Comparison of ENCODE assay signal across 2 cellular contexts in the genomic region with DNA sequence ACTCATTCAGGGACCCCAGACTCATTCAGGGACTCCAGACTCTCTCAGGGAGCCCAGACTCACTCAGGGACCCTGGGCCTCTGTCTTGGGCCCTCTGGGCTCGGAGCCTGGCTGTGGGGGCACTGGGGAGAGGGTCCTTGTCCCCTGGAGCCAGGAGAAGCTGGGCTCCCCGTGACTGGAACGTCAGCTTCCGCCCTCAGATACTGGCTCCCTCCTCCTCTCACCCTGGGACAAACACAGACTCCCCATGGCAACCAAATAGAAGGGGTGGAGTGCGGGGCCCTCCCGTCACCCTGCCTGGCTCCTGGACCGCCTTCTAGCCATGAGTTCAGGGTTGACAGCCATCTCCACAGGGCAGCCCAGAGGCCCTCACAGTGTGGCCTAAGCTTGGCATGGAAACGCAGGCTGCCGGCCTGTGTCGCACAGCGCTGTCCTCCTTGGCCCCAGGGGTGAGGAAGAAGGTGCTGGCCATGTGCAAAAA.
TF ChIP-seq lines count a peak whose summit lies in the region.

No MANE protein-coding gene starts in this region.

TF ChIP-seq in WTC11, 78 proteins besides CTCF, POLR2A, EP300 and RAD21 (continued from another document):
- TF ChIP-seq SMAD3 (CRISPR knock-in tag; IDR thresholded peaks at IDR 0.05; ENCODE audit: borderline replicate concordance): no peak
- TF ChIP-seq ATF6 (CRISPR knock-in tag; IDR thresholded peaks at IDR 0.05): no peak
- TF ChIP-seq ZNF416 (CRISPR knock-in tag; IDR thresholded peaks at IDR 0.05): no peak
- TF ChIP-seq, protein P1, sequence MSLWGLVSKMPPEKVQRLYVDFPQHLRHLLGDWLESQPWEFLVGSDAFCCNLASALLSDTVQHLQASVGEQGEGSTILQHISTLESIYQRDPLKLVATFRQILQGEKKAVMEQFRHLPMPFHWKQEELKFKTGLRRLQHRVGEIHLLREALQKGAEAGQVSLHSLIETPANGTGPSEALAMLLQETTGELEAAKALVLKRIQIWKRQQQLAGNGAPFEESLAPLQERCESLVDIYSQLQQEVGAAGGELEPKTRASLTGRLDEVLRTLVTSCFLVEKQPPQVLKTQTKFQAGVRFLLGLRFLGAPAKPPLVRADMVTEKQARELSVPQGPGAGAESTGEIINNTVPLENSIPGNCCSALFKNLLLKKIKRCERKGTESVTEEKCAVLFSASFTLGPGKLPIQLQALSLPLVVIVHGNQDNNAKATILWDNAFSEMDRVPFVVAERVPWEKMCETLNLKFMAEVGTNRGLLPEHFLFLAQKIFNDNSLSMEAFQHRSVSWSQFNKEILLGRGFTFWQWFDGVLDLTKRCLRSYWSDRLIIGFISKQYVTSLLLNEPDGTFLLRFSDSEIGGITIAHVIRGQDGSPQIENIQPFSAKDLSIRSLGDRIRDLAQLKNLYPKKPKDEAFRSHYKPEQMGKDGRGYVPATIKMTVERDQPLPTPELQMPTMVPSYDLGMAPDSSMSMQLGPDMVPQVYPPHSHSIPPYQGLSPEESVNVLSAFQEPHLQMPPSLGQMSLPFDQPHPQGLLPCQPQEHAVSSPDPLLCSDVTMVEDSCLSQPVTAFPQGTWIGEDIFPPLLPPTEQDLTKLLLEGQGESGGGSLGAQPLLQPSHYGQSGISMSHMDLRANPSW (CRISPR knock-in tag; conservative IDR thresholded peaks at IDR 0.05; ENCODE audit: low read depth): no peak

TF ChIP-seq in GM23338, 12 proteins besides CTCF, POLR2A, EP300 and RAD21 (continued from another document):
- TF ChIP-seq ZNF462 (CRISPR knock-in tag; IDR thresholded peaks at IDR 0.05) (no peak), REST (IDR thresholded peaks at IDR 0.05; ENCODE audit: unreplicated experiment) (no peak), ZNF331 (CRISPR knock-in tag; IDR thresholded peaks at IDR 0.05; ENCODE audit: low read depth) (no peak), CREB1 (CRISPR knock-in tag; IDR thresholded peaks at IDR 0.05; ENCODE audit: low read depth) (no peak), POLR2AphosphoS5 (IDR thresholded peaks at IDR 0.05; ENCODE audit: low read depth) (no peak), JUNB (IDR thresholded peaks at IDR 0.05; ENCODE audit: unreplicated experiment) (no peak)
- TF ChIP-seq, protein P2, sequence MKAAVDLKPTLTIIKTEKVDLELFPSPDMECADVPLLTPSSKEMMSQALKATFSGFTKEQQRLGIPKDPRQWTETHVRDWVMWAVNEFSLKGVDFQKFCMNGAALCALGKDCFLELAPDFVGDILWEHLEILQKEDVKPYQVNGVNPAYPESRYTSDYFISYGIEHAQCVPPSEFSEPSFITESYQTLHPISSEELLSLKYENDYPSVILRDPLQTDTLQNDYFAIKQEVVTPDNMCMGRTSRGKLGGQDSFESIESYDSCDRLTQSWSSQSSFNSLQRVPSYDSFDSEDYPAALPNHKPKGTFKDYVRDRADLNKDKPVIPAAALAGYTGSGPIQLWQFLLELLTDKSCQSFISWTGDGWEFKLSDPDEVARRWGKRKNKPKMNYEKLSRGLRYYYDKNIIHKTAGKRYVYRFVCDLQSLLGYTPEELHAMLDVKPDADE (IDR thresholded peaks at IDR 0.05): no peak
